In the genomic region with DNA sequence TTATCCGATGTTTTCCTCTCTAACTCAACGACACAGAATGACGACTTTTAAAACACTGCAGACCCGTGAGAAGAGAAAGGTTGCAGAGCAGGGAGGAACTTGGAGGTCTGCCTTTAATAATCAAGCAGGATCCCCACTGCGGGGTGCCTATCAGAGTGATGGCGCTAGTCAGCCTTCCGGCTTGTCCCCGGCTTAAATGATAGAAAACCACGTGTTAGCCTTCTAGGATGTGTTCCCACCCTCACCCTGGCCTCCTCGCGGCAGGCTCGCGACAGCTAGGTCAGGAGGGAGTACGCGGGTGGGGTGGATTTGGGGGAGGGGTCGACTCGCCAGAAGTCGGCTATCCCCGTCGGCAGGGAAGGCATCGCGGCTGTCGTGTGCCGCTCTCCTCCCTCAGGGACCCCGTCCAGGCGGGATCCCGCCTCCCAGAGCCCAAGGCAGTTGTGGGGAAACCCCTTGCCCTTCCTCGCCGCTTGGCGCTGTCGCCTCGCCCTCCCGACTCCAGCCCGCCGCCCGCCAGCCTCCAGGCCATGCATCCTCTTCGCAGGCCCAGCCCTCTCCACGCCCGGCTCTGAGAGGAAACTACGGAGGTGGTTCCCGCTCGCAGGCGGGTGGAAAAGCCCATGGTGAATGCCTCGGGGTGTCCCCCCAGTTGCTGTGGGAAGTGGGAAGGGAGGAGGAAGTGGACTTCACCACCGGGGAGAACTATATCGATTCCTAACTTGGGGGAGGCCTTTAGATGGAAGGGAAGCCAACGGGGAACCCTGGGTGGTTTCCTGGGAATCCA, we compare ENCODE assay signal across 8 cellular contexts. TPM values are rescaled to one million over a fixed set of nuclear protein-coding genes. Genes with fewer than 3 reads are reported as not detected.
DNase-seq lines count a peak whose midpoint lies in the region; ATAC-seq, FAIRE-seq and TF ChIP-seq lines count a peak whose summit lies in the region.

No MANE protein-coding gene starts in this region.

- H3K4me1 ChIP-seq in A549 (peaks cover 53% of the 10 kb centered on the region), kidney (ENCODE audit: control insufficient read depth in 1 of 2, insufficient read depth in 1 of 2, low read depth in 1 of 2, low read length in 2 of 2) (peaks cover 5 to 12% of the 10 kb centered on the region in 2 donors)

- peak; percentile 52 to 91 for DNase-seq in A549 (ENCODE audit: low read depth in 1 of 2, low spot score in 1 of 2)
- DNase-seq in NCI-H2196 (lab: John Stamatoyannopoulos, UW; ENCODE audit: unreplicated experiment), result peak; percentile 84
- peak; percentile 75 for DNase-seq in WTC11 (ENCODE audit: low spot score)
- peak in 60 of 61 donors; percentile 7 to 92 (median 78) for DNase-seq in caudate nucleus (lab: John Stamatoyannopoulos, UW)
- DNase-seq in kidney, result peak; percentile 95
- DNase-seq in stimulated activated CD4-positive, alpha-beta T cell treated with anti-CD3 and anti-CD28 coated beads, Interleukin-15, amount 100 ng/mL, for 24 hours, result peak; percentile 82

- H3K4me3 Mint-ChIP-seq in WTC11, result peak overlapping the region; percentile 90

- peak overlapping the region; percentile 99 for H3K27ac Mint-ChIP-seq in WTC11

- FAIRE-seq in A549 (lab: Jason Lieb, UNC) (no peak), kidney (lab: Jason Lieb, UNC) (no peak)

- H3K27me3 Mint-ChIP-seq in WTC11 (ENCODE audit: low read depth), result no peaks in the 10 kb centered on the region

- H3K4me1 Mint-ChIP-seq in WTC11, result peaks cover 26% of the 10 kb centered on the region

- H3K27ac ChIP-seq in A549, result peak overlapping the region; percentile 95 to 96
- H3K27ac ChIP-seq in caudate nucleus (ENCODE audit: low read depth, low read length), result peak overlapping the region; percentile 97
- H3K27ac ChIP-seq in kidney (ENCODE audit: low read depth in 2 of 2, low read length in 2 of 2), result peak overlapping the region; percentile 97 to 99

- peak overlapping the region; percentile 84 for H3K4me2 ChIP-seq in A549

- CTCF ChIA-PET in A549 (lab: Yijun Ruan, JAX) (interaction anchor here (0.5 to 1.5 kb wide), 17 partner anchors 14 to 445 kb away, joined by 3 to 4 read pairs (median 3); no protein-coding TSS in a partner anchor), WTC11 (lab: Charles Lee) (interaction anchor here (1.1 to 1.4 kb wide), 4 partner anchors 10 to 189 kb away, joined by 3 to 6 read pairs (median 3); no protein-coding TSS in a partner anchor)

- TF ChIP-seq CTCF in A549 (IDR thresholded peaks at IDR 0.05) (peak; percentile 18; the same call in 1 of the 3 replicates), WTC11 (IDR thresholded peaks at IDR 0.05) (no peak), kidney (IDR thresholded peaks at IDR 0.05; ENCODE audit: borderline replicate concordance, extremely low read depth, insufficient read depth) (no peak)

- TF ChIP-seq POLR2A in A549 (IDR thresholded peaks at IDR 0.05; ENCODE audit: low read length), result peak; percentile 53

- no peak for TF ChIP-seq EP300 in A549 (IDR thresholded peaks at IDR 0.05)

- H3K9me3 ChIP-seq in A549 (no peaks in the 10 kb centered on the region), kidney (ENCODE audit: control insufficient read depth in 1 of 2, low read length in 2 of 2) (no peaks in the 10 kb centered on the region)

- WGBS in A549 (ENCODE audit: missing lambda C conversion rate), result 3% methylated on average over 32 of the region's 47 CpGs

- peak; percentile 62 to 69 for ATAC-seq in A549
- ATAC-seq in GM18519 (IDR thresholded peaks at IDR 0.05; ENCODE audit: low FRiP score, unreplicated experiment), result peak; percentile 26
- peak; percentile 24 for ATAC-seq in HG03097 (IDR thresholded peaks at IDR 0.05; ENCODE audit: low FRiP score, unreplicated experiment)
- peak; percentile 24 for ATAC-seq in WTC11

- no peaks in the 10 kb centered on the region for H3K9me3 Mint-ChIP-seq in WTC11

- intact Hi-C loops in kidney (cut with DNase I), result no loop called here

- H3K4me3 ChIP-seq in A549, result peak overlapping the region; percentile 87
- H3K4me3 ChIP-seq in kidney (ENCODE audit: low read length in 2 of 2), result peak overlapping the region; percentile 75 to 92

- H3K36me3 ChIP-seq in kidney (ENCODE audit: control insufficient read depth in 1 of 2, insufficient read depth in 2 of 2, low read length in 2 of 2), result no peaks in the 10 kb centered on the region

- H3K36me3 Mint-ChIP-seq in WTC11, result no peaks in the 10 kb centered on the region

- peak overlapping the region; percentile 58 to 83 for H3K9ac ChIP-seq in kidney (ENCODE audit: low read length in 2 of 2)

- TF ChIP-seq RAD21 in A549 (conservative IDR thresholded peaks at IDR 0.05 in 1 of 2, IDR thresholded peaks at IDR 0.05 in 1 of 2), result peak in 1 of 2 experiments; percentile 28; a peak in 2 of 5 replicates

- POLR2A ChIA-PET in A549 (lab: Yijun Ruan, JAX) (no interaction called here), WTC11 (lab: Charles Lee) (interaction anchor here (0.5 to 0.7 kb wide), 3 partner anchors 12 to 53 kb away, joined by 3 to 6 read pairs (median 3); a partner anchor contains a TSS)

TF ChIP-seq in A549, 52 proteins besides CTCF, POLR2A, EP300 and RAD21 (continues in another document):
- peak; percentile 89 for TF ChIP-seq PHF8 (IDR thresholded peaks at IDR 0.05; ENCODE audit: borderline replicate concordance, low read depth)
- TF ChIP-seq, protein P1, sequence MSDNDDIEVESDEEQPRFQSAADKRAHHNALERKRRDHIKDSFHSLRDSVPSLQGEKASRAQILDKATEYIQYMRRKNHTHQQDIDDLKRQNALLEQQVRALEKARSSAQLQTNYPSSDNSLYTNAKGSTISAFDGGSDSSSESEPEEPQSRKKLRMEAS (IDR thresholded peaks at IDR 0.05), result peak; percentile 94
- TF ChIP-seq KDM1A (IDR thresholded peaks at IDR 0.05; ENCODE audit: low read depth), result 0 out of 2 replicates have a peak, but pooled peaks have one; percentile 28
- peak; percentile 83 for TF ChIP-seq TFCP2L1 (CRISPR knock-in tag; IDR thresholded peaks at IDR 0.05)
- TF ChIP-seq, protein P2, sequence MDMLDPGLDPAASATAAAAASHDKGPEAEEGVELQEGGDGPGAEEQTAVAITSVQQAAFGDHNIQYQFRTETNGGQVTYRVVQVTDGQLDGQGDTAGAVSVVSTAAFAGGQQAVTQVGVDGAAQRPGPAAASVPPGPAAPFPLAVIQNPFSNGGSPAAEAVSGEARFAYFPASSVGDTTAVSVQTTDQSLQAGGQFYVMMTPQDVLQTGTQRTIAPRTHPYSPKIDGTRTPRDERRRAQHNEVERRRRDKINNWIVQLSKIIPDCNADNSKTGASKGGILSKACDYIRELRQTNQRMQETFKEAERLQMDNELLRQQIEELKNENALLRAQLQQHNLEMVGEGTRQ (IDR thresholded peaks at IDR 0.05), result peak; percentile 40
- TF ChIP-seq JUN (IDR thresholded peaks at IDR 0.05), result peak in 1 of 2 experiments; percentile 50; a peak in 1 of 5 replicates
- no peak for TF ChIP-seq POLR2AphosphoS2 (conservative IDR thresholded peaks at IDR 0.05; ENCODE audit: low read length)
- TF ChIP-seq CHD2 (IDR thresholded peaks at IDR 0.05; ENCODE audit: low read length, partially characterized antibody), result peak; percentile 73
- 0 out of 2 replicates have a peak, but pooled peaks have one; percentile 43 for TF ChIP-seq HOXA7 (CRISPR knock-in tag; IDR thresholded peaks at IDR 0.05)
- 0 out of 2 replicates have a peak, but pooled peaks have one; percentile 14 for TF ChIP-seq RARB (CRISPR knock-in tag; IDR thresholded peaks at IDR 0.05)

TF ChIP-seq in WTC11, 78 proteins besides CTCF, POLR2A, EP300 and RAD21 (continues in another document):
- TF ChIP-seq, protein P3, sequence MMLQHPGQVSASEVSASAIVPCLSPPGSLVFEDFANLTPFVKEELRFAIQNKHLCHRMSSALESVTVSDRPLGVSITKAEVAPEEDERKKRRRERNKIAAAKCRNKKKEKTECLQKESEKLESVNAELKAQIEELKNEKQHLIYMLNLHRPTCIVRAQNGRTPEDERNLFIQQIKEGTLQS (CRISPR knock-in tag; conservative IDR thresholded peaks at IDR 0.05), result no peak

RNA-seq across cellular contexts. Expression of a gene that starts 1.1 kb away (rescaled TPM):
- polyA plus RNA-seq in A549 (2011; rRNA removed), result 51.3 and 55.5 TPM in 2 replicates
- 16.4 and 20.8 TPM in 2 replicates for polyA plus RNA-seq in A549 (2012; cell fraction: cytosol; rRNA removed)
- 19.0 and 26.3 TPM in 2 replicates for polyA plus RNA-seq in A549 (2012; cell fraction: nucleus; rRNA removed)
- polyA plus RNA-seq in A549 (2017; fragmentation: RNase III; extraction: RNeasy Plus Mini Kit Qiagen cat#74134 plus additional on column Dnase treatment), result 27.2 to 29.7 TPM (median 29.1 TPM) in 3 replicates
- 65.3 and 78.9 TPM in 2 replicates for polyA minus RNA-seq in A549 (2011; rRNA and poly(A)+ RNA removed)
- 52.3 to 58.2 TPM (median 57.8 TPM) in 3 replicates for total RNA-seq in WTC11 (2021)
- total RNA-seq in kidney, result 56.3 TPM
- 15.4 TPM for polyA plus RNA-seq in kidney (ENCODE audit: insufficient read depth, low read depth, low replicate concordance)

RNA-seq across cellular contexts. Expression of a gene that starts 53.0 kb away (rescaled TPM):
- polyA plus RNA-seq in A549 (2011; rRNA removed) (0.16 and 0.48 TPM in 2 replicates), A549 (2017; fragmentation: RNase III; extraction: RNeasy Plus Mini Kit Qiagen cat#74134 plus additional on column Dnase treatment) (0.63 to 0.88 TPM (median 0.72 TPM) in 3 replicates), kidney (ENCODE audit: insufficient read depth, low read depth, low replicate concordance) (0.17 TPM)
- polyA plus RNA-seq in A549 (2012; cell fraction: cytosol; rRNA removed), result 0.09 and 0.25 TPM in 2 replicates
- 0.13 and 0.15 TPM in 2 replicates for polyA plus RNA-seq in A549 (2012; cell fraction: nucleus; rRNA removed)
- 0.08 and 1.5 TPM in 2 replicates for polyA minus RNA-seq in A549 (2011; rRNA and poly(A)+ RNA removed)
- total RNA-seq in WTC11 (2021) (8.8 to 10.5 TPM (median 8.9 TPM) in 3 replicates), kidney (2.0 TPM)

Comparison
In these comparisons a context has a peak if more than half of its experiments do, and no peak if none do; other contexts are left out.
1. Peak in every context shown above with its lines: DNase-seq, ATAC-seq, H3K4me3 ChIP-seq and H3K27ac ChIP-seq.